8 cellular contexts compared by ENCODE assay signal in genomic region chr15:56918046-56918906, GRCh38. TPM values are rescaled to one million over a fixed set of nuclear protein-coding genes. Genes with fewer than 3 reads are reported as not detected.
DNase-seq lines count a peak whose midpoint lies in the region; ATAC-seq and TF ChIP-seq lines count a peak whose summit lies in the region.

TSS of gene TCF12 (plus strand) at chr15:56918644. CDS start at chr15:56919914, 1,270 bp downstream.

- H3K4me3 ChIP-seq in GM08714 (ENCODE audit: low read length), result peak within 1 kb of the TSS; percentile 98
- peak within 1 kb of the TSS; percentile 89 for H3K4me3 ChIP-seq in NB4 (ENCODE audit: low read depth, low read length)
- peak within 1 kb of the TSS; percentile 97 for H3K4me3 ChIP-seq in SK-N-MC
- H3K4me3 ChIP-seq in testis, result peak within 1 kb of the TSS; percentile 94 to 95

- peaks cover 35% of the 10 kb centered on the region for H3K36me3 Mint-ChIP-seq in HFFc6 (ENCODE audit: low read depth)

- TF ChIP-seq CTCF in HFFc6 (IDR thresholded peaks at IDR 0.05) (peak; percentile 67), NB4 (IDR thresholded peaks at IDR 0.05; ENCODE audit: low read depth, low read length) (peak; percentile 5), omental fat pad (IDR thresholded peaks at IDR 0.05) (no peak), testis (IDR thresholded peaks at IDR 0.05) (peak; percentile 12 to 36 (median 24))

- H3K27ac Mint-ChIP-seq in HFFc6, result peak within 1 kb of the TSS; percentile 86

- H3K9me3 Mint-ChIP-seq in HFFc6, result no peaks in the 10 kb centered on the region; the same call in 1 of the 2 replicates

- H3K4me3 Mint-ChIP-seq in HFFc6, result peak within 1 kb of the TSS; percentile 96

- WGBS in testis, 2 donors, result 1% methylated on average over 34 to 45 of the region's 93 CpGs

- DNase-seq in HFFc6, result peak; percentile 91
- peak; percentile 97 for DNase-seq in NB4 (ENCODE audit: low read depth)
- DNase-seq in SK-N-MC (ENCODE audit: low read depth, low spot score), result peak; percentile 47
- DNase-seq in activated naive CD4-positive, alpha-beta T cell treated with anti-CD3 and anti-CD28 coated beads, Interleukin-2, amount 50 U/mL, for 16 hours, result peak; percentile 92
- no peak for DNase-seq in glomerular endothelial cell (ENCODE audit: extremely low read depth, low read depth, low spot score)
- peak; percentile 67 for DNase-seq in omental fat pad (ENCODE audit: low spot score)
- DNase-seq in testis, result peak; percentile 94

- H3K9me3 ChIP-seq in SK-N-MC (ENCODE audit: low read depth, low read length) (no peaks in the 10 kb centered on the region), testis (no peaks in the 10 kb centered on the region)

- H3K36me3 ChIP-seq in SK-N-MC (ENCODE audit: insufficient read depth, low read length) (peaks cover 18% of the 10 kb centered on the region), testis (ENCODE audit: low read depth, missing control alignments) (no peaks in the 10 kb centered on the region)

- no peaks in the 10 kb centered on the region for H3K27me3 Mint-ChIP-seq in HFFc6 (ENCODE audit: insufficient read depth)

- H3K27ac ChIP-seq in SK-N-MC (peak within 1 kb of the TSS; percentile 85), testis (peak within 1 kb of the TSS; percentile 98)

- intact Hi-C loops in testis (cut with DNase I; ENCODE audit: low total_unique reads), result no loop called here

- H3K4me1 ChIP-seq in testis, result peaks cover 9% of the 10 kb centered on the region

- peak; percentile 94 for ATAC-seq in omental fat pad (ENCODE audit: low FRiP score)

- peaks cover 48% of the 10 kb centered on the region for H3K4me1 Mint-ChIP-seq in HFFc6 (ENCODE audit: low read depth)

- H3K27me3 ChIP-seq in testis, result no peaks in the 10 kb centered on the region

- H3K9ac ChIP-seq in SK-N-MC (ENCODE audit: insufficient read length), result peak within 1 kb of the TSS; percentile 97

- peak; percentile 53 for TF ChIP-seq POLR2A in NB4 (IDR thresholded peaks at IDR 0.05; ENCODE audit: extremely low read depth, insufficient read length)
- TF ChIP-seq POLR2A in testis (IDR thresholded peaks at IDR 0.05), result peak; percentile 65

RNA-seq across cellular contexts. Expression of gene TCF12, which starts in this region (rescaled TPM):
- total RNA-seq in HFFc6 (2021; fragmentation: NEBNext Ultra II Directional; extraction: Animal tissue kit (Norgen Biotek cat#: 25700)), result 100 to 1,000 TPM; 106 to 200 (median 149) TPM
- total RNA-seq in glomerular endothelial cell, result 67.8 and 88.6 TPM in 2 replicates
- 100 to 1,000 TPM in 2 of 4 donors, 10 to 100 TPM in 2; 93.9 to 165 (median 111) TPM for total RNA-seq in omental fat pad
- 100 to 1,000 TPM; 146 to 152 TPM for total RNA-seq in testis
- polyA plus RNA-seq in testis (ENCODE audit: insufficient read depth, low read depth, low replicate concordance), result 51.8 TPM

Comparison
In these comparisons a context has a peak if more than half of its experiments do, and no peak if none do; other contexts are left out.
1. CTCF ChIP-seq: peak in HFFc6 (single experiment), NB4 (single experiment) and testis (3 of 3); none in omental fat pad (0 of 3).
2. Peak in every context shown above with its lines, with median percentiles within 50 percentile points of each other: H3K4me3 ChIP-seq.